ENCODE assay signal across 1 cellular context in the genomic region with DNA sequence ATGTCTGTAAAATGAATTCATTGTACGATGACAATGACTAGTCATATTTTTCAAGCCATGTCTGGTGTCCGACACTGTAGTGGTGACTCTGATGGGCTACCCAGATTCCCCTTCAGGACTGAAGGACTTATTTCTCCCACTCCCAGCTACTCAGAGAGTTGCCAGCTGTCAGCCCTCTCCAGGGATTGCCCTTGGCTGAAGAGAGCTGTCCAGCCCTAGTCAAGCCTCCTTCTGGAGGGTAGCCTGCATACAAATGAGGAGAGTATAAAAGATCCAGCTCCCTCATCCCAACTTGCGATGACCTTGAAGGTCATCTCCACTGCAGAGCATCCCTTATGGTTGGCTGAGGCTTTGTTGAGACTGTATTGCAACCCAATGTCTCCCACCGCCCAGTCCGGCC.
TF ChIP-seq lines count a peak whose summit lies in the region.

No MANE protein-coding gene starts in this region.

TF ChIP-seq in HEK293, 187 proteins besides CTCF, POLR2A, EP300 and RAD21 (continued from another document):
- TF ChIP-seq, protein P1, sequence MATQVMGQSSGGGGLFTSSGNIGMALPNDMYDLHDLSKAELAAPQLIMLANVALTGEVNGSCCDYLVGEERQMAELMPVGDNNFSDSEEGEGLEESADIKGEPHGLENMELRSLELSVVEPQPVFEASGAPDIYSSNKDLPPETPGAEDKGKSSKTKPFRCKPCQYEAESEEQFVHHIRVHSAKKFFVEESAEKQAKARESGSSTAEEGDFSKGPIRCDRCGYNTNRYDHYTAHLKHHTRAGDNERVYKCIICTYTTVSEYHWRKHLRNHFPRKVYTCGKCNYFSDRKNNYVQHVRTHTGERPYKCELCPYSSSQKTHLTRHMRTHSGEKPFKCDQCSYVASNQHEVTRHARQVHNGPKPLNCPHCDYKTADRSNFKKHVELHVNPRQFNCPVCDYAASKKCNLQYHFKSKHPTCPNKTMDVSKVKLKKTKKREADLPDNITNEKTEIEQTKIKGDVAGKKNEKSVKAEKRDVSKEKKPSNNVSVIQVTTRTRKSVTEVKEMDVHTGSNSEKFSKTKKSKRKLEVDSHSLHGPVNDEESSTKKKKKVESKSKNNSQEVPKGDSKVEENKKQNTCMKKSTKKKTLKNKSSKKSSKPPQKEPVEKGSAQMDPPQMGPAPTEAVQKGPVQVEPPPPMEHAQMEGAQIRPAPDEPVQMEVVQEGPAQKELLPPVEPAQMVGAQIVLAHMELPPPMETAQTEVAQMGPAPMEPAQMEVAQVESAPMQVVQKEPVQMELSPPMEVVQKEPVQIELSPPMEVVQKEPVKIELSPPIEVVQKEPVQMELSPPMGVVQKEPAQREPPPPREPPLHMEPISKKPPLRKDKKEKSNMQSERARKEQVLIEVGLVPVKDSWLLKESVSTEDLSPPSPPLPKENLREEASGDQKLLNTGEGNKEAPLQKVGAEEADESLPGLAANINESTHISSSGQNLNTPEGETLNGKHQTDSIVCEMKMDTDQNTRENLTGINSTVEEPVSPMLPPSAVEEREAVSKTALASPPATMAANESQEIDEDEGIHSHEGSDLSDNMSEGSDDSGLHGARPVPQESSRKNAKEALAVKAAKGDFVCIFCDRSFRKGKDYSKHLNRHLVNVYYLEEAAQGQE (tag by site-specific recombination; IDR thresholded peaks at IDR 0.05) = peak; percentile 56; the same call in 1 of the 2 replicates
- no peak for TF ChIP-seq PRDM1 (tag by site-specific recombination; IDR thresholded peaks at IDR 0.05)
